ENCODE assay signal across 8 cellular contexts in the genomic region with DNA sequence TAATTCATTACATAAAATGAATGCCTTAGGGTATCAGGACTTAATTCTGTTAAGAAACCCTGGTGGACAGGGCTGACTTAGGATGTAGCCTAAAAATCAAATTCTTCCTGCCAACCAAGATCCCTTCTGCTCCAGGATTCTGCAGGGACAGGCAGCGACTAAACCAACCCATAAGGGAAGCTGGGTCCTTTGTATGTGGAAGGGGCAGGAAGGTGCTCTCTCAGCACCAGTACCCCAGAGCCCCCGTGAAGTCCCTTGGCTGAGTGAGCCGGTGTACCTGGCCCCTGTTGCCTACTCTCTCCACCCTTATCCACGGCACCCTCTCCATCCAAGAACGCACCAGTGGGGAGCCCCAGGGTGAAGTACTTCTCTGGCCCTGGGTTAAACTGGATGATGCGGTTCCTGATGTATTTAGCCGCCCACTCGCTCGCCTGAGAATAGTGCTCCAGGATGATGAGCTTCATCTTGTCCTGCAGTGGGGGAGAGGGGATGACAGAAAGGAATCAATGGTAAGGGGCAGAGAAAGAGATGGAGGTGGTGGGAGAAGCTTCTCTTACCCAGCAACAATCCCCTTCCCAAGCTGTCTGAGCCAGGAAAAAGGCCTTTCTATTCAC. TPM values are rescaled to one million over a fixed set of nuclear protein-coding genes. Genes with fewer than 3 reads are reported as not detected.
DNase-seq lines count a peak whose midpoint lies in the region; ATAC-seq and TF ChIP-seq lines count a peak whose summit lies in the region.

No MANE protein-coding gene starts in this region.

- WGBS in neuronal stem cell (ENCODE audit: extremely low coverage in 2 of 2, insufficient read length in 2 of 2, insufficient replicate concordance in 1 of 2), 2 donors: no CpG with 5 or more reads among the region's 9 CpGs

- no peak overlapping the region for H2AFZ ChIP-seq in neuronal stem cell (ENCODE audit: low read length)

- H2BK120ac ChIP-seq in neuronal stem cell (ENCODE audit: low read depth, low read length): no peak overlapping the region

- intact Hi-C loops in CD4-positive, alpha-beta T cell (cut with DNase I, micrococcal nuclease): loop anchor here (2.0 to 10.0 kb wide), 4 partner anchors 19 to 343 kb away; no protein-coding TSS in a partner anchor

- H3K4me1 Mint-ChIP-seq in CD4-positive, alpha-beta T cell (ENCODE audit: low read depth): peaks cover 84% of the 10 kb centered on the region

- H2BK12ac ChIP-seq in neuronal stem cell (ENCODE audit: low read length): no peak overlapping the region

- POLR2A ChIA-PET in CD4-positive, alpha-beta T cell (lab: Charles Lee): interaction anchor here (0.8 to 3.6 kb wide), 10 partner anchors 8 to 132 kb away, joined by 3 to 26 read pairs (median 6); a partner anchor contains a TSS

- no peak overlapping the region for H2AK5ac ChIP-seq in neuronal stem cell (ENCODE audit: low read depth, low read length)

- H3K9me3 ChIP-seq in CD4-positive, alpha-beta T cell (ENCODE audit: control insufficient read depth, low read length): no peaks in the 10 kb centered on the region
- H3K9me3 ChIP-seq in Peyer's patch (no peaks in the 10 kb centered on the region), endocrine pancreas (ENCODE audit: control insufficient read depth, low read length) (no peaks in the 10 kb centered on the region), neuronal stem cell (replicated peaks in 1 of 2; ENCODE audit: control insufficient read depth in 2 of 2, insufficient read depth in 1 of 2, low read depth in 1 of 2, low read length in 2 of 2) (no peaks in the 10 kb centered on the region)

- H3K36me3 ChIP-seq in Peyer's patch (no peaks in the 10 kb centered on the region), endocrine pancreas (ENCODE audit: control insufficient read depth, insufficient read depth, low read length) (no peaks in the 10 kb centered on the region), neuronal stem cell (replicated peaks in 1 of 2; ENCODE audit: control insufficient read depth in 2 of 2, insufficient read depth in 2 of 2, low read length in 2 of 2) (peaks cover 0 to 12% of the 10 kb centered on the region in 2 donors)

- H3K18ac ChIP-seq in neuronal stem cell (ENCODE audit: low read length): no peak overlapping the region

- H3K9me3 Mint-ChIP-seq in CD4-positive, alpha-beta T cell: no peaks in the 10 kb centered on the region

- no peak overlapping the region for H2BK5ac ChIP-seq in neuronal stem cell (ENCODE audit: low read length)

- no peak for TF ChIP-seq POLR2A in Peyer's patch (IDR thresholded peaks at IDR 0.05)

- peaks cover 0 to 31% (median 3%) of the 10 kb centered on the region in 4 donors for H3K4me1 ChIP-seq in Peyer's patch
- peaks cover 5% of the 10 kb centered on the region for H3K4me1 ChIP-seq in endocrine pancreas (ENCODE audit: control insufficient read depth, insufficient read depth, low read length)
- peaks cover 0 to 7% of the 10 kb centered on the region in 2 donors for H3K4me1 ChIP-seq in neuronal stem cell (ENCODE audit: control insufficient read depth in 2 of 2, insufficient read depth in 1 of 2, low read depth in 1 of 2, low read length in 2 of 2)

- peak overlapping the region; percentile 26 for H3K27ac ChIP-seq in CD4-positive, alpha-beta T cell (ENCODE audit: low read depth, low read length)
- H3K27ac ChIP-seq in Peyer's patch (peak overlapping the region in 3 of 4 donors; percentile 78 to 93 (median 82)), neuronal stem cell (replicated peaks; ENCODE audit: low read length) (peak overlapping the region; percentile 8)

- H4K91ac ChIP-seq in neuronal stem cell (ENCODE audit: low read depth, low read length, poor library complexity): no peak overlapping the region

- no peaks in the 10 kb centered on the region for H3K79me1 ChIP-seq in neuronal stem cell (ENCODE audit: low read depth, low read length)

- peaks cover 15% of the 10 kb centered on the region for H3K36me3 Mint-ChIP-seq in CD4-positive, alpha-beta T cell (ENCODE audit: low read depth)

- peak overlapping the region; percentile 88 for H3K4me3 Mint-ChIP-seq in CD4-positive, alpha-beta T cell

- H3K9ac ChIP-seq in endocrine pancreas (ENCODE audit: control insufficient read depth, insufficient read depth, low read length) (no peak overlapping the region), neuronal stem cell (ENCODE audit: low read depth, low read length, poor library complexity) (no peak overlapping the region)

- H2BK15ac ChIP-seq in neuronal stem cell (ENCODE audit: low read length): no peak overlapping the region

- no peak overlapping the region for H3K23ac ChIP-seq in neuronal stem cell (ENCODE audit: low read depth, low read length, poor library complexity)

- TF ChIP-seq CTCF in CD4-positive, alpha-beta T cell (IDR thresholded peaks at IDR 0.05): no peak
- TF ChIP-seq CTCF in Peyer's patch (IDR thresholded peaks at IDR 0.05): no peak

- H3K4me2 ChIP-seq in neuronal stem cell (ENCODE audit: insufficient read depth, low read length, poor library complexity, severe bottlenecking): no peak overlapping the region

- no peak overlapping the region for H3K4ac ChIP-seq in neuronal stem cell (ENCODE audit: low read length)

- peak overlapping the region in 1 of 4 donors; percentile 69 for H3K4me3 ChIP-seq in Peyer's patch
- peak overlapping the region; percentile 76 for H3K4me3 ChIP-seq in endocrine pancreas (ENCODE audit: control insufficient read depth, insufficient read depth, low read length)
- peak overlapping the region in 1 of 2 donors; percentile 5 for H3K4me3 ChIP-seq in neuronal stem cell (ENCODE audit: low read length in 2 of 2)

- CTCF ChIA-PET in CD4-positive, alpha-beta T cell (lab: Charles Lee): interaction anchor here (0.7 to 3.4 kb wide), 17 partner anchors 11 to 361 kb away, joined by 3 to 18 read pairs (median 5); a partner anchor contains a TSS

- DNase-seq in CD4-positive, alpha-beta T cell: no peak
- DNase-seq in Peyer's patch (no peak), neuronal stem cell (ENCODE audit: low spot score) (no peak), dermis blood vessel endothelial cell (no peak), NCI-H2081 (lab: John Stamatoyannopoulos, UW) (no peak)

- H3K27me3 ChIP-seq in CD4-positive, alpha-beta T cell (ENCODE audit: control insufficient read depth, insufficient read depth, low read length): no peaks in the 10 kb centered on the region
- H3K27me3 ChIP-seq in Peyer's patch (no peaks in the 10 kb centered on the region), endocrine pancreas (ENCODE audit: control insufficient read depth, insufficient read depth, low read length) (no peaks in the 10 kb centered on the region), neuronal stem cell (ENCODE audit: control insufficient read depth in 3 of 3, insufficient read depth in 3 of 3, low read depth in 1 of 3, low read length in 3 of 3) (no peaks in the 10 kb centered on the region)

- H4K8ac ChIP-seq in neuronal stem cell (ENCODE audit: low read depth, low read length): no peak overlapping the region

- H3K14ac ChIP-seq in neuronal stem cell (ENCODE audit: low read length): no peak overlapping the region

- no peak for ATAC-seq in CD4-positive, alpha-beta T cell (ENCODE audit: poor library complexity)
- ATAC-seq in HG03469 (IDR thresholded peaks at IDR 0.05; ENCODE audit: unreplicated experiment) (no peak), HG02973 (IDR thresholded peaks at IDR 0.05; ENCODE audit: unreplicated experiment) (no peak)

- peak overlapping the region; percentile 89 for H3K27ac Mint-ChIP-seq in CD4-positive, alpha-beta T cell

- H3K27me3 Mint-ChIP-seq in CD4-positive, alpha-beta T cell: no peaks in the 10 kb centered on the region

RNA-seq across cellular contexts. Expression of a gene that starts 1.1 kb away (rescaled TPM):
- 1 to 10 TPM; 5.8 to 6.6 TPM for total RNA-seq in CD4-positive, alpha-beta T cell
- total RNA-seq in Peyer's patch (10 to 100 TPM; 14.9 to 31.9 (median 23.5) TPM), dermis blood vessel endothelial cell (51.4 and 54.1 TPM in 2 replicates)
- polyA plus RNA-seq in neuronal stem cell (2013, experiment 1 of 2): 83.7 TPM
- polyA plus RNA-seq in neuronal stem cell (2013, experiment 2 of 2): 84.0 TPM

RNA-seq across cellular contexts. Expression of a gene that starts 42.8 kb away (rescaled TPM):
- total RNA-seq in CD4-positive, alpha-beta T cell: 10 to 100 TPM in 1 of 2 experiments, 1 to 10 TPM in 1; 8.9 to 10.7 TPM
- total RNA-seq in Peyer's patch: 10 to 100 TPM; 20.6 to 37.8 (median 34.6) TPM
- polyA plus RNA-seq in neuronal stem cell (2013, experiment 1 of 2): 17.5 TPM
- polyA plus RNA-seq in neuronal stem cell (2013, experiment 2 of 2): 17.1 TPM
- total RNA-seq in dermis blood vessel endothelial cell: 75.7 and 88.3 TPM in 2 replicates

RNA-seq across cellular contexts. Expression of a gene that starts 53.7 kb away (rescaled TPM):
- total RNA-seq in CD4-positive, alpha-beta T cell: not detected
- 1 to 10 TPM in 2 of 4 donors, under 1 TPM in 2; 0.53 to 1.7 (median 1.1) TPM for total RNA-seq in Peyer's patch
- polyA plus RNA-seq in neuronal stem cell (2013, experiment 1 of 2): not detected
- polyA plus RNA-seq in neuronal stem cell (2013, experiment 2 of 2): not detected
- total RNA-seq in dermis blood vessel endothelial cell: 48.2 and 60.9 TPM in 2 replicates

Comparison
In these comparisons a context has a peak if more than half of its experiments do, and no peak if none do; other contexts are left out.
1. H3K27ac ChIP-seq: peak in every context shown above with its lines; median percentile 82 in Peyer's patch; 26 in CD4-positive, alpha-beta T cell; 8 in neuronal stem cell.
2. RNA of a gene that starts 53.7 kb away (total RNA-seq): 48.2 to 60.9 TPM in dermis blood vessel endothelial cell; 0.53 to 1.7 TPM in Peyer's patch and not detected in CD4-positive, alpha-beta T cell; every median in the first group is over 10 times any median in the second.